ENCODE assay signal across 31 cellular contexts in the genomic region with DNA sequence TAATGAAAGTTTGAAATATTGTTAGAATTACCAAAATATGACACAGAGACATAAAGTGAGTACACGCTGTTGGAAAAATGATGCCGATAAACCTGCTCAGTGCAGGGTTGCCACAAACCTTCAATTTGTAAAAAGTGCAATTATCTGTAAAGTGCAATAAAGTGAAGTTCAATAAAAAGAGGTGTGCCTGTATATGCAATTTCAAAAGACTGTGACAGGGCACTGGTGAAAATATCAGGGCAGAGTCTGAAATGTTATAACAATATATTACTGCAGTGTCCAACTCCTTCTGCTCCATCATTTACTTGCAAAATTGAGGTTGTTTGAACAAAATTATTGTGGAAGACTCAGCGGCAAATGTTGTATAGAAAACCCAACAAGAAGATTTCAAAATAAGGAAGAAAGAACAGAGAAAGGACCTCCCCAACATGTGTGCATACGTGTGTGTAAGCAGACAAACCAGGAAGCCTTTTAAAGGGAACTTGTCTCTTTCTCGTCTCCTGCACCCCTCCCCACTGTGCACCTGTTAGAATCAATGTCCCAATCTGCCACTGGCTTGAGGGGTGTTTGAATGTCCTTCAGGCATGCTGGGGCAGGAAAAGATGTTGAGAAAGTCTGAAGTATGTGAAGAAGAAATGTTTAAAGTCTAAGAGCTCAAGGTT.
"Had no signal": no experiment of that assay in that cellular context is flagged by ENCODE, and none has a peak within 500 bp of the region (broad histone marks: within the 10 kb centered on the region; RNA-seq: fewer than 3 reads in every experiment).

No MANE protein-coding gene starts in this region.

- DNase-seq: naive B cell; naive thymus-derived CD8-positive, alpha-beta T cell; occipital lobe; ovary; posterior cingulate gyrus; psoas muscle; right cardiac atrium; right lobe of liver; sigmoid colon; spleen; stimulated activated CD4-positive, alpha-beta T cell treated with anti-CD3 and anti-CD28 coated beads, Interleukin-12 subunit alpha, Interleukin-12 subunit beta, amount 100 ng/mL, for 4 hours; stimulated activated CD4-positive, alpha-beta T cell treated with anti-CD3 and anti-CD28 coated beads, Interleukin-1b, Interleukin-23, amount 100 ng/mL, for 48 hours; stimulated activated CD4-positive, alpha-beta T cell treated with anti-CD3 and anti-CD28 coated beads, Interleukin-4, amount 100 ng/mL, for 1 hour; stimulated activated CD4-positive, alpha-beta T cell treated with anti-CD3 and anti-CD28 coated beads, Interleukin-4, amount 100 ng/mL, for 4 hours; stimulated activated CD8-positive, alpha-beta memory T cell treated with anti-CD3 and anti-CD28 coated beads, Interleukin-4, amount 100 ng/mL, for 48 hours; stimulated activated naive CD4-positive, alpha-beta T cell; stimulated activated naive CD8-positive, alpha-beta T cell treated with anti-CD3 and anti-CD28 coated beads, Interleukin-15, amount 100 ng/mL, for 72 hours; stimulated activated naive CD8-positive, alpha-beta T cell treated with anti-CD3 and anti-CD28 coated beads, Interleukin-15, Interleukin-2, amounts not matched to agents 100 U/mL and 50 U/mL, for 24 hours; substantia nigra; testis; tibial artery; trophoblast cell; upper lobe of right lung; uterus had no signal

- H3K36me3 Mint-ChIP-seq: naive B cell; naive thymus-derived CD8-positive, alpha-beta T cell; neural progenitor cell; stimulated activated memory B cell treated with anti-CD40 and anti-IgM and Interleukin-4, amounts not matched to agents 10 μg/mL and 1 μg/mL and 100 μg/mL, for 72 hours had no signal

- H3K4me3 Mint-ChIP-seq: naive B cell; naive thymus-derived CD8-positive, alpha-beta T cell; nephron; neural progenitor cell; stimulated activated memory B cell treated with anti-CD40 and anti-IgM and Interleukin-4, amounts not matched to agents 10 μg/mL and 1 μg/mL and 100 μg/mL, for 72 hours; stimulated activated naive CD8-positive, alpha-beta T cell treated with anti-CD3 and anti-CD28 coated beads, Interleukin-15, amount 100 ng/mL, for 72 hours had no signal

- H3K27me3 ChIP-seq: neural progenitor cell, ovary, right lobe of liver, sigmoid colon, suprapubic skin, testis, tibial artery, upper lobe of right lung, uterus had no signal

- H3K4me3 ChIP-seq: neural progenitor cell, ovary, psoas muscle, right lobe of liver, sigmoid colon, smooth muscle cell, spleen, suprapubic skin, testis, tibial artery, upper lobe of right lung, uterus had no signal

- H3K27ac Mint-ChIP-seq: naive B cell; nephron; neural progenitor cell; progenitor cell of endocrine pancreas; stimulated activated memory B cell treated with anti-CD40 and anti-IgM and Interleukin-4, amounts not matched to agents 10 μg/mL and 1 μg/mL and 100 μg/mL, for 72 hours; stimulated activated naive CD8-positive, alpha-beta T cell treated with anti-CD3 and anti-CD28 coated beads, Interleukin-15, amount 100 ng/mL, for 72 hours had no signal

- ATAC-seq: naive thymus-derived CD8-positive, alpha-beta T cell; psoas muscle; right cardiac atrium; right lobe of liver; stimulated activated memory B cell treated with anti-CD40 and anti-IgM and Interleukin-4, amounts not matched to agents 10 μg/mL and 1 μg/mL and 100 μg/mL, for 72 hours; stimulated activated naive CD8-positive, alpha-beta T cell treated with anti-CD3 and anti-CD28 coated beads, Interleukin-15, amount 100 ng/mL, for 72 hours; stimulated activated naive CD8-positive, alpha-beta T cell treated with anti-CD3 and anti-CD28 coated beads, Interleukin-15, Interleukin-2, amounts not matched to agents 100 U/mL and 50 U/mL, for 24 hours; upper lobe of right lung had no signal

- H3K9me3 Mint-ChIP-seq: stimulated activated memory B cell treated with anti-CD40 and anti-IgM and Interleukin-4, amounts not matched to agents 10 μg/mL and 1 μg/mL and 100 μg/mL, for 72 hours had no signal

- H3K27ac ChIP-seq: neural progenitor cell, ovary, parathyroid adenoma, psoas muscle, right lobe of liver, sigmoid colon, spleen, suprapubic skin, testis, tibial artery, upper lobe of right lung, uterus had no signal

- H3K9ac ChIP-seq: neural progenitor cell, parathyroid adenoma had no signal

- H3K4me1 ChIP-seq: neural progenitor cell, parathyroid adenoma, psoas muscle, right lobe of liver, sigmoid colon, spleen, suprapubic skin, testis, tibial artery, upper lobe of right lung, uterus had no signal

- H3K36me3 ChIP-seq: neural progenitor cell, ovary, sigmoid colon, spleen, suprapubic skin, upper lobe of right lung, uterus had no signal

- H3K27me3 Mint-ChIP-seq: progenitor cell of endocrine pancreas; stimulated activated naive CD8-positive, alpha-beta T cell treated with anti-CD3 and anti-CD28 coated beads, Interleukin-15, amount 100 ng/mL, for 72 hours had no signal

- H3K9me3 ChIP-seq: ovary, psoas muscle, right lobe of liver, sigmoid colon, suprapubic skin, testis, tibial artery, upper lobe of right lung, uterus had no signal

- H3K4me1 Mint-ChIP-seq: naive B cell; naive thymus-derived CD8-positive, alpha-beta T cell; nephron; neural progenitor cell; stimulated activated memory B cell treated with anti-CD40 and anti-IgM and Interleukin-4, amounts not matched to agents 10 μg/mL and 1 μg/mL and 100 μg/mL, for 72 hours; stimulated activated naive CD8-positive, alpha-beta T cell treated with anti-CD3 and anti-CD28 coated beads, Interleukin-15, amount 100 ng/mL, for 72 hours had no signal
